In genomic region chr17:65050438-65050837, GRCh38 we compare ENCODE assay signal across 22 cellular contexts. TPM values are rescaled to one million over a fixed set of nuclear protein-coding genes. Genes with fewer than 3 reads are reported as not detected.
DNase-seq lines count a peak whose midpoint lies in the region; ATAC-seq, FAIRE-seq and TF ChIP-seq lines count a peak whose summit lies in the region.
"Had no signal": no experiment of that assay in that cellular context is flagged by ENCODE, and none has a peak within 500 bp of the region (broad histone marks: within the 10 kb centered on the region; RNA-seq: fewer than 3 reads in every experiment).

No MANE protein-coding gene starts in this region.

- TF ChIP-seq CTCF in GM12878 (IDR thresholded peaks at IDR 0.05 in 2 of 3, conservative IDR thresholded peaks at IDR 0.05 in 1 of 3; ENCODE audit: control insufficient read depth in 2 of 3, extremely low read depth in 1 of 3, insufficient read depth in 1 of 3, low read depth in 3 of 3, low read length in 3 of 3) (no peak), esophagus squamous epithelium (IDR thresholded peaks at IDR 0.05) (no peak)

- H3K27me3 ChIP-seq in CD4-positive, CD25-positive, alpha-beta regulatory T cell (ENCODE audit: control insufficient read depth, insufficient read depth, low read length): no peaks in the 10 kb centered on the region
- H3K27me3 ChIP-seq in GM12878 (replicated peaks in 1 of 2; ENCODE audit: control insufficient read depth in 2 of 2, insufficient read depth in 2 of 2, low read length in 1 of 2) (no peaks in the 10 kb centered on the region), skeletal muscle tissue (ENCODE audit: control insufficient read depth in 3 of 3, insufficient read depth in 3 of 3, low read length in 3 of 3) (no peaks in the 10 kb centered on the region), esophagus squamous epithelium (no peaks in the 10 kb centered on the region)
- H3K27me3 ChIP-seq: gastrocnemius medialis, SJCRH30 had no signal

- H3K9ac ChIP-seq in GM12878 (ENCODE audit: control insufficient read depth, insufficient read depth, low read length) (no peak overlapping the region), skeletal muscle tissue (ENCODE audit: low read depth in 1 of 3, low read length in 3 of 3) (no peak overlapping the region)

- peaks cover 42% of the 10 kb centered on the region for H3K36me3 Mint-ChIP-seq in CD4-positive, CD25-positive, alpha-beta regulatory T cell

- H3K4me3 Mint-ChIP-seq in CD4-positive, CD25-positive, alpha-beta regulatory T cell: peak overlapping the region in 3 of 4 donors; percentile 1 to 63 (median 33)
- H3K4me3 Mint-ChIP-seq: nephron progenitor cell had no signal

- H3K27ac ChIP-seq in CD4-positive, CD25-positive, alpha-beta regulatory T cell (ENCODE audit: insufficient read depth, low read length, poor library complexity, severe bottlenecking): peak overlapping the region; percentile 41
- H3K27ac ChIP-seq in GM12878 (ENCODE audit: control insufficient read depth, insufficient read depth) (no peak overlapping the region), skeletal muscle tissue (ENCODE audit: low read depth, low read length) (peak overlapping the region; percentile 9), esophagus squamous epithelium (peak overlapping the region in 2 of 4 donors; percentile 30 to 78)
- H3K27ac ChIP-seq: PC-9, SJCRH30 had no signal

- no peaks in the 10 kb centered on the region for H3K9me3 ChIP-seq in CD4-positive, CD25-positive, alpha-beta regulatory T cell (ENCODE audit: control insufficient read depth in 2 of 2, low read length in 2 of 2)
- H3K9me3 ChIP-seq in GM12878 (replicated peaks; ENCODE audit: control insufficient read depth, insufficient read depth, low read length) (no peaks in the 10 kb centered on the region), skeletal muscle tissue (ENCODE audit: control insufficient read depth in 3 of 3, low read length in 3 of 3) (no peaks in the 10 kb centered on the region), esophagus squamous epithelium (no peaks in the 10 kb centered on the region)
- H3K9me3 ChIP-seq: gastrocnemius medialis, SJCRH30 had no signal

- peak overlapping the region; percentile 1; the same call in 1 of the 2 replicates for H3K4me2 ChIP-seq in GM12878 (ENCODE audit: control insufficient read depth, insufficient read depth)
- H3K4me2 ChIP-seq: PC-9, smooth muscle cell had no signal

- H3K36me3 ChIP-seq in CD4-positive, CD25-positive, alpha-beta regulatory T cell (ENCODE audit: control insufficient read depth, insufficient read depth, low read length): peaks cover 51% of the 10 kb centered on the region
- H3K36me3 ChIP-seq in GM12878 (ENCODE audit: control insufficient read depth in 2 of 2, insufficient read depth in 2 of 2, low read length in 1 of 2): peaks cover 5 to 31% of the 10 kb centered on the region in 2 experiments
- peaks cover 5 to 26% (median 24%) of the 10 kb centered on the region in 3 donors for H3K36me3 ChIP-seq in skeletal muscle tissue (ENCODE audit: control insufficient read depth in 3 of 3, insufficient read depth in 3 of 3, low read length in 3 of 3)
- H3K36me3 ChIP-seq in esophagus squamous epithelium: peaks cover 4 to 69% (median 5%) of the 10 kb centered on the region in 3 donors

- POLR2A ChIA-PET in GM12878 (lab: Charles Lee): interaction anchor here (0.7 to 2.6 kb wide), 5 partner anchors 12 to 72 kb away, joined by 3 to 9 read pairs (median 4); no protein-coding TSS in a partner anchor

- TF ChIP-seq POLR2A in GM12891 (IDR thresholded peaks at IDR 0.05; ENCODE audit: low read depth, low read length): no peak
- TF ChIP-seq POLR2A in GM12878 (IDR thresholded peaks at IDR 0.05; ENCODE audit: low read depth, low read length): no peak
- no peak for TF ChIP-seq POLR2A in esophagus squamous epithelium (IDR thresholded peaks at IDR 0.05)

- no peak overlapping the region for H2AFZ ChIP-seq in GM12878 (ENCODE audit: control insufficient read depth, low read depth, low read length)
- H2AFZ ChIP-seq: PC-9 had no signal

- DNase-seq in CD4-positive, CD25-positive, alpha-beta regulatory T cell: no peak
- DNase-seq in GM12891 (ENCODE audit: insufficient read length, low spot score): no peak
- no peak for DNase-seq in GM12878 (ENCODE audit: low read depth, low spot score)
- no peak for DNase-seq in sciatic nerve (ENCODE audit: low spot score)
- DNase-seq in esophagus squamous epithelium (lab: John Stamatoyannopoulos, UW): no peak
- DNase-seq: gastrocnemius medialis; left colon; NCI-H1436; NCI-H2171; NCI-H69; nephron progenitor cell; PC-9; SJCRH30; stimulated activated CD4-positive, alpha-beta T cell treated with anti-CD3 and anti-CD28 coated beads, Interleukin-4, amount 100 ng/mL, for 24 hours had no signal

- peaks cover 48 to 93% (median 77%) of the 10 kb centered on the region in 4 donors for H3K4me1 Mint-ChIP-seq in CD4-positive, CD25-positive, alpha-beta regulatory T cell

- no peaks in the 10 kb centered on the region for H3K27me3 Mint-ChIP-seq in CD4-positive, CD25-positive, alpha-beta regulatory T cell
- H3K27me3 Mint-ChIP-seq: progenitor cell of endocrine pancreas had no signal

- peak overlapping the region in 2 of 3 donors; percentile 37 to 83 for H3K27ac Mint-ChIP-seq in CD4-positive, CD25-positive, alpha-beta regulatory T cell
- H3K27ac Mint-ChIP-seq: progenitor cell of endocrine pancreas had no signal

- in situ Hi-C loops in GM12878 (cut with MboI): no loop called here

- BruUV-seq in GM12878 (replicated peaks; lab: Mats Ljungman, UMichigan): no TSS peak

- WGBS in GM12878 (ENCODE audit: insufficient coverage, insufficient replicate concordance, low lambda C conversion rate, missing lambda C conversion rate): 93% methylated on average over 4 of the region's 4 CpGs
- 73 to 93% methylated on average over 4 of the region's 4 CpGs for WGBS in esophagus squamous epithelium, 2 donors

- intact Hi-C loops in GM12878 (cut with micrococcal nuclease; ENCODE audit: unreplicated experiment): no loop called here
- intact Hi-C loops in sciatic nerve (cut with DNase I): no loop called here
- intact Hi-C loops in esophagus squamous epithelium (cut with DNase I): loop anchor here (10.0 kb wide), 1 partner anchor 66 kb away; no protein-coding TSS in a partner anchor

- H3K4me1 ChIP-seq in CD4-positive, CD25-positive, alpha-beta regulatory T cell (ENCODE audit: control insufficient read depth, insufficient read depth, low read length, poor library complexity, severe bottlenecking): peaks cover 71% of the 10 kb centered on the region
- peaks cover 27% of the 10 kb centered on the region for H3K4me1 ChIP-seq in GM12878 (ENCODE audit: control insufficient read depth, insufficient read depth, low read length)
- H3K4me1 ChIP-seq in skeletal muscle tissue (ENCODE audit: control insufficient read depth in 3 of 3, insufficient read depth in 3 of 3, low read length in 3 of 3): peaks cover 15 to 36% (median 26%) of the 10 kb centered on the region in 3 donors
- peaks cover 11 to 99% (median 55%) of the 10 kb centered on the region in 3 donors for H3K4me1 ChIP-seq in esophagus squamous epithelium
- H3K4me1 ChIP-seq: SJCRH30 had no signal

- SMC1A ChIA-PET in GM12878 (lab: Charles Lee; ENCODE audit: uncharacterized antibody, unreplicated experiment): interaction anchor here (1.1 to 12.0 kb wide), 5 partner anchors 13 to 64 kb away, joined by 5 to 103 read pairs (median 24); no protein-coding TSS in a partner anchor

- RAD21 ChIA-PET in GM12878 (lab: Charles Lee; ENCODE audit: unreplicated experiment): interaction anchor here (0.7 to 4.9 kb wide), 8 partner anchors 10 to 105 kb away, joined by 3 to 20 read pairs (median 4); no protein-coding TSS in a partner anchor

- no peaks in the 10 kb centered on the region; the same call in none of the 2 replicates for H4K20me1 ChIP-seq in GM12878 (ENCODE audit: control insufficient read depth, insufficient read depth)

- ATAC-seq in CD4-positive, CD25-positive, alpha-beta regulatory T cell (ENCODE audit: low read depth in 2 of 2): no peak
- ATAC-seq in GM12878 (no peak), HG03378 (IDR thresholded peaks at IDR 0.05; ENCODE audit: unreplicated experiment) (no peak), sciatic nerve (no peak)
- ATAC-seq: gastrocnemius medialis, left colon had no signal

- no peak for TF ChIP-seq EP300 in GM12878 (IDR thresholded peaks at IDR 0.05; ENCODE audit: borderline replicate concordance in 1 of 2, control insufficient read depth in 1 of 2, low read depth in 2 of 2, low read length in 2 of 2)

- peaks cover 97% of the 10 kb centered on the region for H3K79me2 ChIP-seq in GM12878 (ENCODE audit: control insufficient read depth, insufficient read depth, low read length)

- peak overlapping the region; percentile 38 for H3K4me3 ChIP-seq in CD4-positive, CD25-positive, alpha-beta regulatory T cell (ENCODE audit: low read depth, low read length)
- H3K4me3 ChIP-seq in GM12878: no peak overlapping the region
- no peak overlapping the region for H3K4me3 ChIP-seq in skeletal muscle tissue (ENCODE audit: low read length in 3 of 3)
- no peak overlapping the region for H3K4me3 ChIP-seq in esophagus squamous epithelium
- H3K4me3 ChIP-seq: gastrocnemius medialis, PC-9, SJCRH30, smooth muscle cell had no signal

- FAIRE-seq in GM12891 (lab: Jason Lieb, UNC): no peak
- FAIRE-seq in GM12878 (lab: Jason Lieb, UNC): no peak
- FAIRE-seq: bronchial epithelial cell, G401.6, H54, HTR-8/SVneo had no signal

- peaks cover 0 to 2% (median 0%) of the 10 kb centered on the region in 7 donors for H3K9me3 Mint-ChIP-seq in CD4-positive, CD25-positive, alpha-beta regulatory T cell
- H3K9me3 Mint-ChIP-seq: nephron progenitor cell had no signal

- TF ChIP-seq RAD21 in GM12878 (IDR thresholded peaks at IDR 0.05; ENCODE audit: insufficient read depth, low read depth, low read length): no peak

- CTCF ChIA-PET in GM12878 (lab: Yijun Ruan, JAX): interaction anchor here (1.2 to 3.0 kb wide), 3 partner anchors 21 to 84 kb away, joined by 3 to 9 read pairs (median 3); no protein-coding TSS in a partner anchor

RNA-seq across cellular contexts. Expression of gene GNA13, which starts 6.1 kb away (rescaled TPM):
- 127 TPM for total RNA-seq in CD4-positive, CD25-positive, alpha-beta regulatory T cell
- 10 to 100 TPM; 51.4 to 58.0 (median 53.3) TPM for polyA plus RNA-seq in CD4-positive, CD25-positive, alpha-beta regulatory T cell
- polyA plus RNA-seq in GM12891 (2012; ENCODE audit: low read depth, missing spikeins): 19.4 TPM
- total RNA-seq in GM12878 (2013; cell fraction: nucleolus; rRNA removed): 62.4 and 63.0 TPM in 2 replicates
- total RNA-seq in GM12878 (2014; rRNA removed) (39.3 and 45.2 TPM in 2 replicates), GM12878 (2014; rRNA removed; fragmentation: Illumina TruSeq; extraction: Trizol) (49.2 and 49.6 TPM in 2 replicates), GM12878 (2021) (40.5 and 43.5 TPM in 2 replicates), skeletal muscle tissue (37.1 TPM), sciatic nerve (50.3 TPM), esophagus squamous epithelium (10 to 100 TPM; 21.3 to 43.1 (median 35.7) TPM)
- 20.1 TPM for polyA plus RNA-seq in GM12878 (2011; ENCODE audit: low read depth)
- polyA plus RNA-seq in GM12878 (2011; rRNA removed) (59.7 and 85.8 TPM in 2 replicates), GM12878 (2014; fragmentation: Illumina TruSeq; extraction: Trizol) (43.3 and 56.8 TPM in 2 replicates), GM12878 (2014; fragmentation: Nextera tagmentation; extraction: Ambion mirVana) (10 to 100 TPM in 1 of 2 experiments, 1 to 10 TPM in 1; 9.8 to 10.9 TPM), GM12878 (2014; rRNA removed) (22.7 and 26.4 TPM in 2 replicates), GM12878 (2016; fragmentation: Nextera tagmentation; extraction: Ambion mirVana) (10 to 100 TPM; 31.4 to 33.6 TPM)
- polyA plus RNA-seq in GM12878 (2011; cell fraction: cytosol; rRNA removed): 21.1 and 27.1 TPM in 2 replicates
- polyA plus RNA-seq in GM12878 (2011; cell fraction: nucleus; rRNA removed): 17.5 and 21.7 TPM in 2 replicates
- 30.6 and 42.6 TPM in 2 replicates for polyA plus RNA-seq in GM12878 (2012)
- polyA minus RNA-seq in GM12878 (2011; rRNA and poly(A)+ RNA removed): 62.3 and 96.0 TPM in 2 replicates
- 26.6 and 28.0 TPM in 2 replicates for polyA minus RNA-seq in GM12878 (2011; cell fraction: cytosol; rRNA and poly(A)+ RNA removed)
- polyA minus RNA-seq in GM12878 (2011; cell fraction: nucleus; rRNA and poly(A)+ RNA removed): 15.1 and 23.2 TPM in 2 replicates
